Comparison of ENCODE assay signal across 14 cellular contexts in the genomic region with DNA sequence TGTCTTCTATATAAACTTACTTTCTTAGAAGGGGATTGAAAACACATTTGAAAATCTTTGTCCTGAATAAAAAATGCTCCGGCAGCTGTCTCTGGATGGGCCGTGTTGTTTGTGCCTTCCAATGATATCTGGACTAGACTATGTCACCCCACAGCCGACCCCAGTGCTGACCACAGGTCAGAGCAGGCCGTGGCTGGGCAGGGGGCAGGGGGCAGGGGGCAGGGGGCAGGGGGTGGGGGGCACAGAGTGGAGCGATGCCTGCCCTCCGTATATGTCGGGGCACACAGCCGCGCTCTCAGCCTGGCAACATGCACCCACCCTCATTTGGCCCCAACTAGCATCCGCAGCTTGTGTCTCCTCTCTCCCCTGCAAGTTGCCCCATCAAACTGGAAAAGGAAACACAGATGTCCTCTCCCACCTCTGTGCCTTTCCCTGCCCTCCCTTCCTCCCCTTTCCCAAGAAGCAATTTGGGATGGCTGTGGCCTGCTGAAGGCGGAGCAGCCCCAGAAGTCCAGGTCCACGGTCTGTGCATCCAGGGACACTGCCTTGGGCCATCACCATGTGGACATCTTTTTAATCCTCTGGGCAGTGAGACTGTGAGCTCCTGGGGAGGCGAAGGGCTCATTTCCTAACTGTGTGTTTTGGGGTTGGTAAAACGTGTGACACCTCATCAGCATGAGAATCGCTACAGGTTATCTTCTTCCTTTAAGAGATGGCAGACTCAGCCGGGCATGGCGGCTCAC.
"Had no signal": no experiment of that assay in that cellular context is flagged by ENCODE, and none has a peak within 500 bp of the region (broad histone marks: within the 10 kb centered on the region; RNA-seq: fewer than 3 reads in every experiment).

No MANE protein-coding gene starts in this region.

- H3K4me1 ChIP-seq: heart right ventricle had no signal

- H3K36me3 ChIP-seq: heart right ventricle had no signal

- H3K4me3 ChIP-seq: heart right ventricle had no signal

- H3K27me3 Mint-ChIP-seq: activated naive CD8-positive, alpha-beta T cell treated with anti-CD3 and anti-CD28 coated beads, Interleukin-2, amount 10 ng/mL, durations not matched to agents 7 days and 5 days had no signal

- H3K4me1 Mint-ChIP-seq: activated naive CD8-positive, alpha-beta T cell treated with anti-CD3 and anti-CD28 coated beads, Interleukin-2, amount 10 ng/mL, durations not matched to agents 7 days and 5 days; mesothelial cell of epicardium; T-helper 17 cell had no signal

- DNase-seq: activated CD4-positive, alpha-beta T cell treated with anti-CD3 and anti-CD28 coated beads, Interleukin-2, amount 50 U/mL, for 1 hour; activated CD4-positive, CD25-positive, alpha-beta regulatory T cell; activated naive CD8-positive, alpha-beta T cell treated with anti-CD3 and anti-CD28 coated beads, Interleukin-2, amount 10 ng/mL, durations not matched to agents 7 days and 5 days; activated T-cell treated with anti-CD3 and anti-CD28 coated beads, Interleukin-2, amount 50 U/mL, for 48 hours; heart right ventricle; nucleus accumbens; stimulated activated CD4-positive, alpha-beta T cell treated with anti-CD3 and anti-CD28 coated beads, Interleukin-4, amount 100 ng/mL, for 1 hour; stimulated activated naive CD8-positive, alpha-beta T cell treated with anti-CD3 and anti-CD28 coated beads, Interleukin-15, Interleukin-2, amounts not matched to agents 100 U/mL and 50 U/mL, for 24 hours; T-helper 17 cell had no signal

- H3K27ac ChIP-seq: heart right ventricle had no signal

- FAIRE-seq: bronchial epithelial cell, frontal cortex, islet of Langerhans, TTC549 had no signal

- H3K36me3 Mint-ChIP-seq: activated naive CD8-positive, alpha-beta T cell treated with anti-CD3 and anti-CD28 coated beads, Interleukin-2, amount 10 ng/mL, durations not matched to agents 7 days and 5 days; mesothelial cell of epicardium had no signal

- H3K4me3 Mint-ChIP-seq: activated naive CD8-positive, alpha-beta T cell treated with anti-CD3 and anti-CD28 coated beads, Interleukin-2, amount 10 ng/mL, durations not matched to agents 7 days and 5 days; mesothelial cell of epicardium; T-helper 17 cell had no signal

- H3K27ac Mint-ChIP-seq: activated naive CD8-positive, alpha-beta T cell treated with anti-CD3 and anti-CD28 coated beads, Interleukin-2, amount 10 ng/mL, durations not matched to agents 7 days and 5 days; mesothelial cell of epicardium; T-helper 17 cell had no signal

- ATAC-seq: heart right ventricle; stimulated activated naive CD8-positive, alpha-beta T cell treated with anti-CD3 and anti-CD28 coated beads, Interleukin-15, Interleukin-2, amounts not matched to agents 100 U/mL and 50 U/mL, for 24 hours; T-helper 17 cell had no signal
